Comparison of ENCODE assay signal across 24 cellular contexts in the genomic region with DNA sequence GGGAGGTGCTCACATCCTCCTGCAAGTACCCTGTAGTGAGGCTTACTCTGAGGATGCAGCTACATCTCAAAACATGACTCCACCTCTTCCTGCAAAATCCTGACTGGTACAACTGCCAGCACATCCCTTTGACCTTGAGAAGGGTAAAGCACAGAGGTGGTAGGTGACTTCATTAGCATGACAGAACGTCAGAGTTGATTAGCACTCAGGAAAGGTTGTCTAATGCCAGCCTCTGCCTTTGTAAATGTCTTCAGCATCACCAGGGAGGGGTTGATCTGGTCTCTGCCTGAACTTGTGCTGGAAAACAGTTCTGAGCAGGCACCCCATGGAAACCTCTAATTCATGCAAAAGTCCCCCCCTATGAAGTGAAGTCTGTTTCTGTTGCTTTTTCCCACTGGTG.
"Had no signal": no experiment of that assay in that cellular context is flagged by ENCODE, and none has a peak within 500 bp of the region (broad histone marks: within the 10 kb centered on the region; RNA-seq: fewer than 3 reads in every experiment).

No MANE protein-coding gene starts in this region.

- H3K4me3 Mint-ChIP-seq: natural killer cell; nephron; neural progenitor cell; stimulated activated effector memory CD8-positive, alpha-beta T cell treated with anti-CD3 and anti-CD28 coated beads, Interleukin-12 subunit alpha, Interleukin-12 subunit beta, amount 100 ng/mL, for 72 hours; stimulated activated naive B cell treated with anti-CD40 and anti-IgM and Interleukin-4, amounts not matched to agents 10 μg/mL and 1 μg/mL and 100 μg/mL, for 72 hours had no signal

- H3K9me3 Mint-ChIP-seq: natural killer cell; nephron; neural progenitor cell; stimulated activated effector memory CD8-positive, alpha-beta T cell treated with anti-CD3 and anti-CD28 coated beads, Interleukin-12 subunit alpha, Interleukin-12 subunit beta, amount 100 ng/mL, for 72 hours; stimulated activated naive B cell treated with anti-CD40 and anti-IgM and Interleukin-4, amounts not matched to agents 10 μg/mL and 1 μg/mL and 100 μg/mL, for 72 hours had no signal

- H3K27me3 Mint-ChIP-seq: stimulated activated naive B cell treated with anti-CD40 and anti-IgM and Interleukin-4, amounts not matched to agents 10 μg/mL and 1 μg/mL and 100 μg/mL, for 72 hours had no signal

- H3K27ac Mint-ChIP-seq: natural killer cell; nephron; progenitor cell of endocrine pancreas; stimulated activated effector memory CD8-positive, alpha-beta T cell treated with anti-CD3 and anti-CD28 coated beads, Interleukin-12 subunit alpha, Interleukin-12 subunit beta, amount 100 ng/mL, for 72 hours; stimulated activated naive B cell treated with anti-CD40 and anti-IgM and Interleukin-4, amounts not matched to agents 10 μg/mL and 1 μg/mL and 100 μg/mL, for 72 hours had no signal

- ATAC-seq: natural killer cell; psoas muscle; right cardiac atrium; right lobe of liver; stimulated activated effector memory CD8-positive, alpha-beta T cell treated with anti-CD3 and anti-CD28 coated beads, Interleukin-12 subunit alpha, Interleukin-12 subunit beta, amount 100 ng/mL, for 72 hours; stimulated activated naive B cell treated with anti-CD40 and anti-IgM and Interleukin-4, amounts not matched to agents 10 μg/mL and 1 μg/mL and 100 μg/mL, for 72 hours had no signal

- FAIRE-seq: small intestine, urothelium cell line had no signal

- DNase-seq: natural killer cell; occipital lobe; ovary; posterior cingulate gyrus; psoas muscle; right cardiac atrium; right lobe of liver; sigmoid colon; small intestine; stimulated activated CD4-positive, alpha-beta T cell treated with anti-CD3 and anti-CD28 coated beads, Interleukin-15, amount 100 ng/mL, for 24 hours; stimulated activated CD4-positive, alpha-beta T cell treated with anti-CD3 and anti-CD28 coated beads, Interleukin-2, amount 100 ng/mL, for 24 hours; stimulated activated CD4-positive, alpha-beta T cell treated with anti-CD3 and anti-CD28 coated beads, Interleukin-2, amount 100 ng/mL, for 48 hours; stimulated activated CD4-positive, alpha-beta T cell treated with anti-CD3 and anti-CD28 coated beads, Interleukin-4, amount 100 ng/mL, for 24 hours; stimulated activated naive B cell treated with anti-CD40 and anti-IgM and Interleukin-4, amounts not matched to agents 10 μg/mL and 1 μg/mL and 100 μg/mL, for 72 hours; stimulated activated naive CD4-positive, alpha-beta T cell treated with Interleukin-2 at 50 U/mL for 16 hours; stomach; thyroid gland; trophoblast cell; upper lobe of left lung had no signal
